ENCODE assay signal across 21 cellular contexts in the genomic region with DNA sequence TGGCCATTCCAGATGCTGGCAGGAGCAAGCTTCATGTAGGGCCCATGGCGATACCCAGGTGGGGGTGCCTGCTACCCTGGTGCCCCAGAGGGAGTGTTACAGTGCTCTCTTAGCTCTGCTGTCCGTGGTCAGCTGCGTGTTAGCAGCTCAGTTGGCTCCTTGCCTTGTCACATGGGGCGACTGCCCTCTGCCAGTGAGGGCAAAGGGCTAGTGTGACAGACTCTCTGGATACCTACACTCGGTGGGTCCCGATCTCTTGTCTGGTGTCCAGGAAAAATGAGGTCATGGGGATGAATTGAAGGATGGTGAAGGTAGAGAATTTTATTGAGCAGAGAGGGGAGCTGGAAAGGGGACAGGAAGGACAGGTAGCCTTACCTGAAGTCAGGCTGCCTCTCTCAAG.
"Had no signal": no experiment of that assay in that cellular context is flagged by ENCODE, and none has a peak within 500 bp of the region (broad histone marks: within the 10 kb centered on the region; RNA-seq: fewer than 3 reads in every experiment).

No MANE protein-coding gene starts in this region.

- H3K36me3 ChIP-seq: lower lobe of right lung, neural progenitor cell, tibial artery had no signal

- H3K4me3 ChIP-seq: lower lobe of right lung, neural progenitor cell, tibial artery had no signal

- FAIRE-seq: endothelial cell of umbilical vein, frontal cortex, islet of Langerhans had no signal

- DNase-seq: activated CD4-positive, alpha-beta memory T cell treated with anti-CD3 and anti-CD28 coated beads, Interleukin-2, amount 10 ng/mL, durations not matched to agents 7 days and 5 days; activated CD4-positive, alpha-beta T cell treated with anti-CD3 and anti-CD28 coated beads, Interleukin-2, amount 10 ng/mL, durations not matched to agents 24 days and 14 days; activated CD4-positive, CD25-positive, alpha-beta regulatory T cell; activated CD8-positive, alpha-beta memory T cell treated with anti-CD3 and anti-CD28 coated beads, Interleukin-2, amount 10 ng/mL, durations not matched to agents 7 days and 5 days; activated gamma-delta T cell; anterior cingulate cortex; central memory CD4-positive, alpha-beta T cell; dermis blood vessel endothelial cell; effector memory CD4-positive, alpha-beta T cell; lower lobe of right lung; naive thymus-derived CD4-positive, alpha-beta T cell; retina; stimulated activated CD4-positive, alpha-beta T cell treated with anti-CD3 and anti-CD28 coated beads, Interleukin-1b, Interleukin-23, amount 100 ng/mL, for 48 hours; stimulated activated naive CD8-positive, alpha-beta T cell treated with anti-CD3 and anti-CD28 coated beads, Interleukin-15, amount 100 ng/mL, for 72 hours; T1000; tibial artery had no signal

- H3K4me1 ChIP-seq: lower lobe of right lung, neural progenitor cell, tibial artery had no signal

- H3K27me3 ChIP-seq: neural progenitor cell, tibial artery had no signal

- H2AFZ ChIP-seq: neural progenitor cell had no signal

- ATAC-seq: activated CD8-positive, alpha-beta memory T cell treated with anti-CD3 and anti-CD28 coated beads, Interleukin-2, amount 10 ng/mL, durations not matched to agents 7 days and 5 days; esophagus mucosa; lower lobe of right lung; naive thymus-derived CD4-positive, alpha-beta T cell; stimulated activated naive CD8-positive, alpha-beta T cell treated with anti-CD3 and anti-CD28 coated beads, Interleukin-15, amount 100 ng/mL, for 72 hours had no signal

- H3K4me2 ChIP-seq: neural progenitor cell had no signal

- H3K9ac ChIP-seq: neural progenitor cell had no signal

- H3K9me3 ChIP-seq: lower lobe of right lung had no signal

- H3K27ac ChIP-seq: lower lobe of right lung, neural progenitor cell, tibial artery had no signal
